In the genomic region with DNA sequence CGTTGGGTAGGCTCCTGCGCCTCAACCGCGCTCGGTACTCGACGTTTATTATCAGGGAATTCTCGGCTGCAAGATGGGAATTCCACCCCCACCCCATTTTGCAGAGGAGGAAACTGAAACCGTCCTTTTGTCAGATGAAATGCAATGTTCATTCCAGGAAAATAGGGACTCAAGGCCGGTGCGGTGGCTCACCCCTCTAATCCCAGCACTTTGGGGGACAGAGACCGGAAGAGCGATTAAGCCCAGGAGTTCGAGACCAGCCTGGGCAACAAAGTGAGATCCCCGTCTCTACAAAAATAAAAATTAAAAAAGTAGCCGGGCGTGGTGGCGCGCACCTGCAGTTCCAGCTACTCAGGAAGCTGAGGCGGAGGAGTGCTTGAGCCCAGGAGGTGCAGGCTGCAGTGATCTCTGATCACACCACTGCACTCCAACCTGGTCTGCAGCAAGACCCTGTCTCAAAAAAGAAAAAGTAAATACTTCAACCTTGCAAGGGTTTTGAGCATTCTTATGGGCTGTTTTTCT, we compare ENCODE assay signal across 8 cellular contexts. TPM values are rescaled to one million over a fixed set of nuclear protein-coding genes. Genes with fewer than 3 reads are reported as not detected.
A peak's percentile ranks its signal among the peaks of the same experiment; 100 is the strongest.
DNase-seq lines count a peak whose midpoint lies in the region; ATAC-seq and TF ChIP-seq lines count a peak whose summit lies in the region.

No MANE protein-coding gene starts in this region.

- peak overlapping the region; percentile 97 for H3K4me3 ChIP-seq in HAP-1
- peak overlapping the region; percentile 83 to 96 for H3K4me3 ChIP-seq in foreskin fibroblast (ENCODE audit: low read depth in 1 of 2, low read length in 2 of 2)
- peak overlapping the region; percentile 92 to 99 (median 97) for H3K4me3 ChIP-seq in skeletal muscle tissue (ENCODE audit: low read length in 3 of 3)

- no peaks in the 10 kb centered on the region for H3K27me3 ChIP-seq in HAP-1 (ENCODE audit: low read depth)
- H3K27me3 ChIP-seq in skeletal muscle tissue (ENCODE audit: control insufficient read depth in 3 of 3, insufficient read depth in 3 of 3, low read length in 3 of 3): no peaks in the 10 kb centered on the region

- H3K36me3 ChIP-seq in HAP-1 (replicated peaks) (peaks cover 25% of the 10 kb centered on the region), skeletal muscle tissue (ENCODE audit: control insufficient read depth in 3 of 3, insufficient read depth in 3 of 3, low read length in 3 of 3) (peaks cover 11 to 12% (median 11%) of the 10 kb centered on the region in 3 donors)

- ATAC-seq in GM18511 (IDR thresholded peaks at IDR 0.05; ENCODE audit: unreplicated experiment) (no peak), HG03025 (IDR thresholded peaks at IDR 0.05; ENCODE audit: low FRiP score, unreplicated experiment) (no peak)

- no peaks in the 10 kb centered on the region for H3K9me3 ChIP-seq in HAP-1
- no peaks in the 10 kb centered on the region for H3K9me3 ChIP-seq in skeletal muscle tissue (ENCODE audit: control insufficient read depth in 3 of 3, low read length in 3 of 3)

- peak overlapping the region; percentile 91 for H3K27ac Mint-ChIP-seq in T-helper 1 cell treated with Interleukin-12 subunit alpha and Interleukin-12 subunit beta and Interleukin-4 antibody, amounts not matched to agents 30 μg/mL and 1 μg/mL, for 36 hours

- no peak for TF ChIP-seq CTCF in foreskin fibroblast (IDR thresholded peaks at IDR 0.05; ENCODE audit: low read depth, low read length)

- in situ Hi-C loops in HAP-1 (cut with MboI; ENCODE audit: low sequenced_read_pairs): no loop called here

- peaks cover 17% of the 10 kb centered on the region for H3K36me3 Mint-ChIP-seq in T-helper 1 cell treated with Interleukin-12 subunit alpha and Interleukin-12 subunit beta and Interleukin-4 antibody, amounts not matched to agents 30 μg/mL and 1 μg/mL, for 36 hours (ENCODE audit: low read depth)

- peak overlapping the region; percentile 89 for H3K27ac ChIP-seq in skeletal muscle tissue (ENCODE audit: low read depth, low read length)

- DNase-seq in HAP-1 (ENCODE audit: low spot score in 2 of 2): no peak
- no peak for DNase-seq in foreskin fibroblast
- DNase-seq in SK-N-DZ (ENCODE audit: low spot score): no peak
- DNase-seq in cortex of kidney (lab: John Stamatoyannopoulos, UW): no peak

- H3K27me3 Mint-ChIP-seq in T-helper 1 cell treated with Interleukin-12 subunit alpha and Interleukin-12 subunit beta and Interleukin-4 antibody, amounts not matched to agents 30 μg/mL and 1 μg/mL, for 36 hours (ENCODE audit: low read depth): no peaks in the 10 kb centered on the region

- peaks cover 26% of the 10 kb centered on the region for H3K4me1 Mint-ChIP-seq in T-helper 1 cell treated with Interleukin-12 subunit alpha and Interleukin-12 subunit beta and Interleukin-4 antibody, amounts not matched to agents 30 μg/mL and 1 μg/mL, for 36 hours (ENCODE audit: low read depth)

- H3K9me3 Mint-ChIP-seq in T-helper 1 cell treated with Interleukin-12 subunit alpha and Interleukin-12 subunit beta and Interleukin-4 antibody, amounts not matched to agents 30 μg/mL and 1 μg/mL, for 36 hours: no peaks in the 10 kb centered on the region

- peak overlapping the region; percentile 84 to 93 (median 90) for H3K9ac ChIP-seq in skeletal muscle tissue (ENCODE audit: low read depth in 1 of 3, low read length in 3 of 3)

- H3K4me1 ChIP-seq in HAP-1: peaks cover 8% of the 10 kb centered on the region
- H3K4me1 ChIP-seq in skeletal muscle tissue (ENCODE audit: control insufficient read depth in 3 of 3, insufficient read depth in 3 of 3, low read length in 3 of 3): peaks cover 13 to 21% (median 18%) of the 10 kb centered on the region in 3 donors

- H3K4me3 Mint-ChIP-seq in T-helper 1 cell treated with Interleukin-12 subunit alpha and Interleukin-12 subunit beta and Interleukin-4 antibody, amounts not matched to agents 30 μg/mL and 1 μg/mL, for 36 hours: peak overlapping the region; percentile 96

RNA-seq across cellular contexts. Expression of gene RFC2, which starts 0.7 kb away (rescaled TPM):
- total RNA-seq in skeletal muscle tissue: 21.4 TPM
- 101 and 124 TPM in 2 replicates for polyA plus RNA-seq in SK-N-DZ (2014; cell fraction: cytosol; rRNA removed)
- polyA plus RNA-seq in SK-N-DZ (2014; cell fraction: nucleus; rRNA removed): 33.7 and 34.4 TPM in 2 replicates

RNA-seq across cellular contexts. Expression of gene CLIP2, which starts 34.3 kb away (rescaled TPM):
- total RNA-seq in skeletal muscle tissue: 21.9 TPM
- 5.3 and 11.7 TPM in 2 replicates for polyA plus RNA-seq in SK-N-DZ (2014; cell fraction: cytosol; rRNA removed)
- polyA plus RNA-seq in SK-N-DZ (2014; cell fraction: nucleus; rRNA removed): 4.5 and 5.8 TPM in 2 replicates

RNA-seq across cellular contexts. Expression of gene LAT2, which starts 45.1 kb away (rescaled TPM):
- total RNA-seq in skeletal muscle tissue: 5.2 TPM
- 0.22 and 3.7 TPM in 2 replicates for polyA plus RNA-seq in SK-N-DZ (2014; cell fraction: cytosol; rRNA removed)
- 1.9 and 2.2 TPM in 2 replicates for polyA plus RNA-seq in SK-N-DZ (2014; cell fraction: nucleus; rRNA removed)
